In genomic region chr1:203507836-203508235, GRCh38 we compare ENCODE assay signal across 26 cellular contexts. TPM values are rescaled to one million over a fixed set of nuclear protein-coding genes. Genes with fewer than 3 reads are reported as not detected.
A peak's percentile ranks its signal among the peaks of the same experiment; 100 is the strongest.
DNase-seq lines count a peak whose midpoint lies in the region; ATAC-seq and TF ChIP-seq lines count a peak whose summit lies in the region.
"Had no signal": no experiment of that assay in that cellular context is flagged by ENCODE, and none has a peak within 500 bp of the region (broad histone marks: within the 10 kb centered on the region; RNA-seq: fewer than 3 reads in every experiment).

No MANE protein-coding gene starts in this region.

- no peak for TF ChIP-seq EP300 in tibial nerve (IDR thresholded peaks at IDR 0.05)

- peaks cover 5% of the 10 kb centered on the region for H3K4me1 Mint-ChIP-seq in activated T-helper 17 cell treated with anti-CD3 and anti-CD28 coated beads, Interleukin-2, amount 50 U/mL, for 72 hours

- H3K27me3 ChIP-seq in esophagus squamous epithelium (peaks cover 0 to 4% (median 0%) of the 10 kb centered on the region in 4 donors), neuron (ENCODE audit: insufficient read depth, low read length) (peaks cover 5% of the 10 kb centered on the region), tibial nerve (no peaks in the 10 kb centered on the region)
- H3K27me3 ChIP-seq: neutrophil had no signal

- no peak for ATAC-seq in activated T-helper 17 cell treated with anti-CD3 and anti-CD28 coated beads, Interleukin-2, amount 50 U/mL, for 72 hours (replicated peaks)
- ATAC-seq: CD8-positive, alpha-beta T cell; GM12878; left colon; PC-3 had no signal

- peak overlapping the region; percentile 4 for H2AFZ ChIP-seq in neuron (ENCODE audit: low read depth, low read length)

- TF ChIP-seq POLR2A in esophagus squamous epithelium (IDR thresholded peaks at IDR 0.05) (no peak), tibial nerve (IDR thresholded peaks at IDR 0.05) (no peak)

- H3K9me3 Mint-ChIP-seq in activated T-helper 17 cell treated with anti-CD3 and anti-CD28 coated beads, Interleukin-2, amount 50 U/mL, for 72 hours = no peaks in the 10 kb centered on the region
- H3K9me3 Mint-ChIP-seq: CD8-positive, alpha-beta T cell had no signal

- no peak overlapping the region for H3K4me3 ChIP-seq in esophagus squamous epithelium
- no peak overlapping the region for H3K4me3 ChIP-seq in neuron (ENCODE audit: low read length)
- H3K4me3 ChIP-seq in tibial nerve = no peak overlapping the region
- H3K4me3 ChIP-seq: GM12878 had no signal

- peaks cover 8% of the 10 kb centered on the region for H3K27me3 Mint-ChIP-seq in activated T-helper 17 cell treated with anti-CD3 and anti-CD28 coated beads, Interleukin-2, amount 50 U/mL, for 72 hours

- intact Hi-C loops in esophagus squamous epithelium (cut with DNase I) = loop anchor here (10.0 kb wide), 1 partner anchor 117 kb away; the partner anchor contains the start of gene ATP2B4

- H3K27ac Mint-ChIP-seq in activated T-helper 17 cell treated with anti-CD3 and anti-CD28 coated beads, Interleukin-2, amount 50 U/mL, for 72 hours = peak overlapping the region; percentile 71
- H3K27ac Mint-ChIP-seq: CD8-positive, alpha-beta T cell had no signal

- H3K4me3 Mint-ChIP-seq in activated T-helper 17 cell treated with anti-CD3 and anti-CD28 coated beads, Interleukin-2, amount 50 U/mL, for 72 hours = no peak overlapping the region
- H3K4me3 Mint-ChIP-seq: CD8-positive, alpha-beta T cell had no signal

- no peaks in the 10 kb centered on the region for H3K36me3 Mint-ChIP-seq in activated T-helper 17 cell treated with anti-CD3 and anti-CD28 coated beads, Interleukin-2, amount 50 U/mL, for 72 hours (ENCODE audit: low read depth)
- H3K36me3 Mint-ChIP-seq: CD8-positive, alpha-beta T cell had no signal

- H3K36me3 ChIP-seq in esophagus squamous epithelium = no peaks in the 10 kb centered on the region
- no peaks in the 10 kb centered on the region for H3K36me3 ChIP-seq in neuron (ENCODE audit: insufficient read depth, low read length)
- H3K36me3 ChIP-seq in tibial nerve = no peaks in the 10 kb centered on the region
- H3K36me3 ChIP-seq: neutrophil had no signal

- no peaks in the 10 kb centered on the region for H3K9me3 ChIP-seq in esophagus squamous epithelium
- no peaks in the 10 kb centered on the region for H3K9me3 ChIP-seq in neuron (ENCODE audit: low read length)
- H3K9me3 ChIP-seq in tibial nerve = no peaks in the 10 kb centered on the region
- H3K9me3 ChIP-seq: neutrophil had no signal

- DNase-seq in esophagus squamous epithelium (lab: John Stamatoyannopoulos, UW) = no peak
- no peak for DNase-seq in tibial nerve (ENCODE audit: low spot score in 2 of 2)
- no peak for DNase-seq in activated CD8-positive, alpha-beta memory T cell treated with anti-CD3 and anti-CD28 coated beads for 24 hours
- no peak for DNase-seq in anterior cingulate cortex (lab: John Stamatoyannopoulos, UW)
- DNase-seq in NK-92 treated with Interleukin-12 subunit alpha and Interleukin-12 subunit beta, amount 100 ng/mL, for 24 hours (lab: John Stamatoyannopoulos, UW) = no peak
- DNase-seq: activated CD4-positive, alpha-beta T cell treated with anti-CD3 and anti-CD28 coated beads, Interleukin-2, amount 50 U/mL, for 48 hours; activated gamma-delta T cell treated with Interleukin-2 at 50 U/mL for 16 hours; activated T-cell treated with anti-CD3 and anti-CD28 coated beads for 4 hours; amniotic stem cell; CD8-positive, alpha-beta T cell; KG1; left colon; midbrain; NCI-H1694; NCI-H2171 treated with DMSO at 0.1 percent for 48 hours; PC-3; stimulated activated CD8-positive, alpha-beta memory T cell treated with anti-CD3 and anti-CD28 coated beads, Interleukin-4, amount 100 ng/mL, for 48 hours; T-helper 2 cell had no signal

- no peak for TF ChIP-seq CTCF in esophagus squamous epithelium (IDR thresholded peaks at IDR 0.05)
- TF ChIP-seq CTCF in tibial nerve (IDR thresholded peaks at IDR 0.05) = no peak

- H3K27ac ChIP-seq in esophagus squamous epithelium = peak overlapping the region; percentile 19 to 75 (median 68)
- peak overlapping the region in 3 of 4 donors; percentile 15 to 81 (median 78) for H3K27ac ChIP-seq in tibial nerve
- H3K27ac ChIP-seq: neutrophil had no signal

- peaks cover 10 to 59% (median 32%) of the 10 kb centered on the region in 3 donors for H3K4me1 ChIP-seq in esophagus squamous epithelium
- H3K4me1 ChIP-seq in neuron (ENCODE audit: insufficient read depth, low read length) = peaks cover 36% of the 10 kb centered on the region
- H3K4me1 ChIP-seq in tibial nerve = peaks cover 0 to 56% (median 28%) of the 10 kb centered on the region in 4 donors

RNA-seq across cellular contexts. Expression of gene OPTC, which starts 13.9 kb away (rescaled TPM):
- not detected for total RNA-seq in activated T-helper 17 cell treated with anti-CD3 and anti-CD28 coated beads, Interleukin-2, amount 50 U/mL, for 72 hours
- total RNA-seq in esophagus squamous epithelium = not detected
- not detected for total RNA-seq in tibial nerve
- total RNA-seq: CD8-positive, alpha-beta T cell; epithelial cell of proximal tubule; GM12878; left colon; PC-3; renal cortical epithelial cell; SK-MEL-5; temporal lobe had no signal

RNA-seq across cellular contexts. Expression of gene PRELP, which starts 32.2 kb away (rescaled TPM):
- total RNA-seq in activated T-helper 17 cell treated with anti-CD3 and anti-CD28 coated beads, Interleukin-2, amount 50 U/mL, for 72 hours = not detected
- total RNA-seq in esophagus squamous epithelium (10 to 100 TPM in 2 of 4 donors, 1 to 10 TPM in 2; 2.2 to 71.0 (median 9.1) TPM), tibial nerve (100 to 1,000 TPM; 108 to 291 (median 153) TPM)
- total RNA-seq: CD8-positive, alpha-beta T cell; epithelial cell of proximal tubule; PC-3 had no signal
